20 cellular contexts compared by ENCODE assay signal in the genomic region with DNA sequence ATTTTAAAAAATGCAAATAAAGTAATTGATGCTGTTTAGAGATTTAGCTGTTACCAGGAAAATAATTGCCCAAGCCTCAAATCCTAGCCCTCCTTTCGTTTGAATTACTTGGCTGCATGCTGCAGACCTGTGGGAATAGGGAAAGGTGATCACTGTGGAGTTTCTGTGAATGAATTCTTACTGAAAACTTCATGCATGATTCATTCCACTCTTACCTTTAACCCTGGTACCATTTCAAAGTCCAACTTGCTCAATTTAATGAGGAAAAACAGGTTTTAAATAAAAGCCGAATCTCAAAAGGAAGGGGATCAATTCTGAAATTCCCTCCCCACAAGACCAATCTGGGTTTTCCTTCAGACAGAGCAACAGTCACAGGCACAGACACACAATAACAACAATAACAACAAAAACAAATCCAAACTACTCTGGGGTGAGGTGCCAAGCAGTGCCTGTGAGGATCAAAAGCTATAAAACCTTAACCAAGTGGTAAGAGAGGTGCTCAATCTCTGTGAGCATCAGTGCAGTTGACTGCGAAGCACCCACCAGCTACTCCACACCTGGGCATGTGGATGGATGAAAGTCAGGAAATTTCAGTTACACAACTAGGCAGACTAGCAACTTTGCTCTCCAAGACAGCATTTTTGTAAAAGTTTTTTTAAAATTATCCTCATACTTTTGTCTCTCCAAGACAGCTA.
DNase-seq lines count a peak whose midpoint lies in the region; ATAC-seq, FAIRE-seq and TF ChIP-seq lines count a peak whose summit lies in the region.
"Had no signal": no experiment of that assay in that cellular context is flagged by ENCODE, and none has a peak within 500 bp of the region (broad histone marks: within the 10 kb centered on the region; RNA-seq: fewer than 3 reads in every experiment).

No MANE protein-coding gene starts in this region.

- H3K4me2 ChIP-seq in HepG2 (ENCODE audit: low read depth, low read length) (no peak overlapping the region), trophoblast cell (ENCODE audit: low read length) (no peak overlapping the region)
- H3K4me2 ChIP-seq: BLaER1 had no signal

- no peak overlapping the region for H2AK5ac ChIP-seq in trophoblast cell (ENCODE audit: low read length)

- no peak overlapping the region for H4K8ac ChIP-seq in trophoblast cell (ENCODE audit: low read depth, low read length)

- H3K79me2 ChIP-seq in HepG2 (ENCODE audit: insufficient read depth, low read length) = no peaks in the 10 kb centered on the region
- no peaks in the 10 kb centered on the region for H3K79me2 ChIP-seq in trophoblast cell (ENCODE audit: control insufficient read depth, insufficient read depth, low read length, poor library complexity)

- TF ChIP-seq CTCF in liver (IDR thresholded peaks at IDR 0.05; ENCODE audit: low read depth, low read length, missing input control) = no peak
- no peak for TF ChIP-seq CTCF in HepG2 (CRISPR knock-in tag; IDR thresholded peaks at IDR 0.05)

- H3K18ac ChIP-seq in trophoblast cell (ENCODE audit: low read length) = no peak overlapping the region

- H3K36me3 ChIP-seq in liver (ENCODE audit: control insufficient read depth in 4 of 4, insufficient read depth in 3 of 4, low read depth in 1 of 4, low read length in 3 of 4) (no peaks in the 10 kb centered on the region), HepG2 (replicated peaks in 1 of 2; ENCODE audit: control insufficient read depth in 1 of 2, insufficient read depth in 2 of 2, low read length in 2 of 2) (no peaks in the 10 kb centered on the region), trophoblast cell (ENCODE audit: control insufficient read depth in 1 of 2, insufficient read depth in 2 of 2, low read length in 2 of 2) (no peaks in the 10 kb centered on the region)
- H3K36me3 ChIP-seq: BLaER1 had no signal

- H4K20me1 ChIP-seq in HepG2 (ENCODE audit: insufficient read depth, low read length) = no peaks in the 10 kb centered on the region
- H4K20me1 ChIP-seq: BLaER1 had no signal

- H3K9ac ChIP-seq in liver (ENCODE audit: low read depth in 1 of 2, low read length in 2 of 2) (no peak overlapping the region), HepG2 (ENCODE audit: insufficient read depth, low read depth, low read length) (no peak overlapping the region), trophoblast cell (ENCODE audit: low read length) (no peak overlapping the region)
- H3K9ac ChIP-seq: BLaER1 had no signal

- intact Hi-C loops in HepG2 (cut with micrococcal nuclease; ENCODE audit: unreplicated experiment) (no loop called here), sciatic nerve (cut with DNase I) (no loop called here)

- BruUV-seq in HepG2 (replicated peaks; lab: Mats Ljungman, UMichigan) = no TSS peak

- no peak for ATAC-seq in HepG2
- peak; percentile 92 for ATAC-seq in left lobe of liver
- no peak for ATAC-seq in sciatic nerve
- ATAC-seq in GM18868 (IDR thresholded peaks at IDR 0.05; ENCODE audit: unreplicated experiment) = no peak
- ATAC-seq: CD8-positive, alpha-beta T cell; HCT116 had no signal

- H2BK5ac ChIP-seq in trophoblast cell (ENCODE audit: low read depth, low read length, poor library complexity) = no peak overlapping the region

- 35% methylated on average over 3 of the region's 3 CpGs for WGBS in liver
- WGBS in HepG2 (ENCODE audit: low lambda C conversion rate) = 3% methylated on average over 3 of the region's 3 CpGs
- WGBS in trophoblast cell (ENCODE audit: extremely low coverage, insufficient coverage, insufficient read length) = no CpG with 5 or more reads among the region's 3 CpGs

- in situ Hi-C loops in HepG2 (cut with HindIII; ENCODE audit: extremely low pct_ligation_motif_present, low pct_unique_long_range_greater_than_20kb) = no loop called here

- no peak overlapping the region for H3K4ac ChIP-seq in trophoblast cell (ENCODE audit: low read depth, low read length)

- POLR2A ChIA-PET in HepG2 (lab: Yijun Ruan, JAX) = no interaction called here

- no peak for FAIRE-seq in HepG2 (lab: Jason Lieb, UNC)
- FAIRE-seq: A204.1, G401.6, GM12892, GM19239 had no signal

- CTCF ChIA-PET in HepG2 (lab: Yijun Ruan, JAX; ENCODE audit: low intra/inter-chr PET ratio, low total read pairs) = no interaction called here

- H3K27ac ChIP-seq in liver (ENCODE audit: low read depth in 1 of 2, low read length in 2 of 2) (peak overlapping the region; percentile 70 to 90), HepG2 (ENCODE audit: extremely low read length, insufficient read depth, low read length) (no peak overlapping the region), trophoblast cell (ENCODE audit: low read depth, low read length) (no peak overlapping the region)
- H3K27ac ChIP-seq: 22Rv1, BLaER1, C4-2B had no signal

- no peaks in the 10 kb centered on the region for H3K79me1 ChIP-seq in trophoblast cell (ENCODE audit: low read length)

- H2AFZ ChIP-seq in HepG2 (ENCODE audit: low read length) (no peak overlapping the region), trophoblast cell (ENCODE audit: insufficient read depth, low read length, poor library complexity) (no peak overlapping the region)

- H4K91ac ChIP-seq in trophoblast cell (ENCODE audit: low read depth, low read length) = no peak overlapping the region

- DNase-seq in HepG2 (ENCODE audit: low spot score) = no peak
- DNase-seq in left lobe of liver (ENCODE audit: low spot score) = peak; percentile 46
- DNase-seq in trophoblast cell = no peak
- no peak for DNase-seq in sciatic nerve (ENCODE audit: low spot score)
- DNase-seq: Caco-2; CD4-positive, CD25-positive, alpha-beta regulatory T cell; CD8-positive, alpha-beta T cell; DMS153; DND-41; H9 had no signal

- H4K12ac ChIP-seq in trophoblast cell (ENCODE audit: low read depth, low read length) = peak overlapping the region; percentile 30

- no peak overlapping the region for H3K4me3 ChIP-seq in liver (ENCODE audit: low read depth in 1 of 3, low read length in 3 of 3)
- H3K4me3 ChIP-seq in HepG2 (replicated peaks in 1 of 3; ENCODE audit: insufficient read depth in 1 of 3, low read depth in 2 of 3, low read length in 3 of 3) = no peak overlapping the region
- H3K4me3 ChIP-seq in trophoblast cell (ENCODE audit: low read depth, low read length) = no peak overlapping the region
- H3K4me3 ChIP-seq: BLaER1 had no signal

- no peak for TF ChIP-seq POLR2A in HepG2 (IDR thresholded peaks at IDR 0.05; ENCODE audit: insufficient read depth in 1 of 2, low read depth in 2 of 2, low read length in 2 of 2)

- H3K4me1 ChIP-seq in liver (ENCODE audit: control insufficient read depth in 4 of 4, insufficient read depth in 4 of 4, low read length in 3 of 4) = peaks cover 4 to 21% (median 17%) of the 10 kb centered on the region in 4 donors
- H3K4me1 ChIP-seq in HepG2 (ENCODE audit: insufficient read depth, low read length) = no peaks in the 10 kb centered on the region
- no peaks in the 10 kb centered on the region for H3K4me1 ChIP-seq in trophoblast cell (ENCODE audit: control insufficient read depth in 1 of 2, insufficient read depth in 2 of 2, low read length in 2 of 2)
- H3K4me1 ChIP-seq: BLaER1 had no signal

- H3K23ac ChIP-seq in trophoblast cell (ENCODE audit: low read length) = no peak overlapping the region

- H2BK120ac ChIP-seq in trophoblast cell (ENCODE audit: insufficient read depth, low read length, poor library complexity) = no peak overlapping the region

- peak; percentile 19 to 43 for TF ChIP-seq RAD21 in liver (IDR thresholded peaks at IDR 0.05)
- TF ChIP-seq RAD21 in HepG2 (CRISPR knock-in tag; IDR thresholded peaks at IDR 0.05) = no peak

- no peaks in the 10 kb centered on the region for H3K9me3 ChIP-seq in liver (ENCODE audit: control insufficient read depth in 4 of 4, low read length in 3 of 4)
- no peaks in the 10 kb centered on the region for H3K9me3 ChIP-seq in HepG2 (ENCODE audit: low read length)
- no peaks in the 10 kb centered on the region for H3K9me3 ChIP-seq in trophoblast cell (ENCODE audit: insufficient read depth, low read depth, low read length)
- H3K9me3 ChIP-seq: BLaER1, Caco-2 had no signal

- H3K27me3 ChIP-seq in liver (ENCODE audit: control insufficient read depth in 4 of 4, insufficient read depth in 4 of 4, low read length in 3 of 4) (no peaks in the 10 kb centered on the region), HepG2 (ENCODE audit: control insufficient read depth in 1 of 2, insufficient read depth in 2 of 2, low read length in 2 of 2) (no peaks in the 10 kb centered on the region), trophoblast cell (ENCODE audit: insufficient read depth, low read length) (no peaks in the 10 kb centered on the region)
- H3K27me3 ChIP-seq: BLaER1 had no signal

- no peak overlapping the region for H3K14ac ChIP-seq in trophoblast cell (ENCODE audit: low read length)

- H2BK12ac ChIP-seq in trophoblast cell (ENCODE audit: low read length) = no peak overlapping the region

- TF ChIP-seq EP300 in HepG2 (IDR thresholded peaks at IDR 0.05; ENCODE audit: low read depth in 2 of 2, low read length in 2 of 2) (no peak), HepG2 (CRISPR knock-in tag; IDR thresholded peaks at IDR 0.05; ENCODE audit: borderline replicate concordance) (no peak)

TF ChIP-seq in liver, 16 proteins besides CTCF, POLR2A, EP300 and RAD21 (continues in another document):
- TF ChIP-seq JUND (IDR thresholded peaks at IDR 0.05) = peak; percentile 57 to 91
- peak; percentile 39 for TF ChIP-seq MAX (IDR thresholded peaks at IDR 0.05)
- TF ChIP-seq HNF4A (conservative IDR thresholded peaks at IDR 0.05) = peak; percentile 95 to 98

TF ChIP-seq in HepG2, 621 proteins besides CTCF, POLR2A, EP300 and RAD21 (continues in another document):
- no peak for TF ChIP-seq MZF1 (CRISPR knock-in tag; IDR thresholded peaks at IDR 0.05; ENCODE audit: borderline replicate concordance)
- TF ChIP-seq ZFY (CRISPR knock-in tag; IDR thresholded peaks at IDR 0.05) = no peak
- TF ChIP-seq PTBP1 (IDR thresholded peaks at IDR 0.05; ENCODE audit: low read depth, low read length, poor library complexity, severe bottlenecking) = no peak
- no peak for TF ChIP-seq ATF1 (CRISPR knock-in tag; IDR thresholded peaks at IDR 0.05)
- TF ChIP-seq ZFX (CRISPR knock-in tag; IDR thresholded peaks at IDR 0.05; ENCODE audit: low read depth) = no peak
- TF ChIP-seq ZNF816 (CRISPR knock-in tag; IDR thresholded peaks at IDR 0.05; ENCODE audit: borderline replicate concordance) = no peak
- no peak for TF ChIP-seq HINFP (CRISPR knock-in tag; IDR thresholded peaks at IDR 0.05; ENCODE audit: low read depth)

Comparison
In these comparisons a context has a peak if more than half of its experiments do, and no peak if none do; other contexts are left out.
1. H3K27ac ChIP-seq: peak in liver (2 of 2); none in HepG2 (single experiment) and trophoblast cell (single experiment).